ENCODE assay signal across 30 cellular contexts in the genomic region with DNA sequence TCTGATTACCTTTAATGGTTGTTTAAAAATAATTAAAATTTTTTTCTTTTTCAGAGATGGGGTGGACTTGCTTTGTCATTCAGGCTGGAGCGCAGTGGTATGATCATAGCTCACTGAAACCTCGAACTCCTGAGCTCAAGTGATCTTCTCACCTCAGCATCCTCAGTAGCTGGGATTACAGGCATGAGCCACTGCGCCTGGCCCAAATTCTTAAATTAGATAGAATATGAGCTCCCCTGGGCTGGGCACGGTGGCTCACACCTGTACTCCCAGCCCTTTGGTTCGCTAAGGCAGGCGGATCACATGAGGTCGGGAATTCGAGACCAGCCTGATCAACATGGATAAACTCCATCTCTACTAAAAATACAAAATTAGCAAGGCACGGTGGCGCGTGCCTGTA. TPM values are rescaled to one million over a fixed set of nuclear protein-coding genes. Genes with fewer than 3 reads are reported as not detected.
"Had no signal": no experiment of that assay in that cellular context is flagged by ENCODE, and none has a peak within 500 bp of the region (broad histone marks: within the 10 kb centered on the region; RNA-seq: fewer than 3 reads in every experiment).

No MANE protein-coding gene starts in this region.

- H3K4me3 ChIP-seq: ascending aorta, breast epithelium, cardiac muscle cell, coronary artery, dorsolateral prefrontal cortex, esophagus muscularis mucosa, gastrocnemius medialis, heart right ventricle had no signal

- H3K27ac Mint-ChIP-seq: activated CD4-positive, alpha-beta T cell treated with anti-CD3 and anti-CD28 coated beads, Interleukin-2, amount 10 ng/mL, durations not matched to agents 7 days and 5 days; activated naive CD4-positive, alpha-beta T cell treated with anti-CD3 and anti-CD28 coated beads, Interleukin-2, amount 10 ng/mL, durations not matched to agents 7 days and 5 days; activated naive CD8-positive, alpha-beta T cell treated with anti-CD3 and anti-CD28 coated beads, Interleukin-2, amount 10 ng/mL, durations not matched to agents 7 days and 5 days; brain; dendritic cell treated with granulocyte-macrophage colony-stimulating factor and Interleukin-4, amounts not matched to agents 40 ng/mL and 50 ng/mL, for 4 days had no signal

- H3K9me3 ChIP-seq: ascending aorta, breast epithelium, esophagus muscularis mucosa, gastrocnemius medialis, heart right ventricle had no signal

- DNase-seq: activated CD4-positive, alpha-beta T cell treated with anti-CD3 and anti-CD28 coated beads for 4 hours; activated CD4-positive, alpha-beta T cell treated with anti-CD3 and anti-CD28 coated beads, Interleukin-2, amount 10 ng/mL, durations not matched to agents 7 days and 5 days; activated CD4-positive, alpha-beta T cell treated with anti-CD3 and anti-CD28 coated beads, Interleukin-2, amount 50 U/mL, for 48 hours; activated CD4-positive, CD25-positive, alpha-beta regulatory T cell; activated CD4-positive, CD25-positive, alpha-beta regulatory T cell treated with anti-CD3 and anti-CD28 coated beads, Interleukin-2, amount 50 U/mL, for 72 hours; activated CD8-positive, alpha-beta memory T cell treated with anti-CD3 and anti-CD28 coated beads, Interleukin-2, amount 50 U/mL, for 48 hours; activated gamma-delta T cell; activated naive CD4-positive, alpha-beta T cell; activated naive CD4-positive, alpha-beta T cell treated with anti-CD3 and anti-CD28 coated beads, Interleukin-2, amount 10 ng/mL, durations not matched to agents 7 days and 5 days; activated naive CD8-positive, alpha-beta T cell treated with anti-CD3 and anti-CD28 coated beads, Interleukin-2, amount 10 ng/mL, durations not matched to agents 7 days and 5 days; activated T-cell treated with anti-CD3 and anti-CD28 coated beads for 4 hours; activated T-cell treated with anti-CD3 and anti-CD28 coated beads, Interleukin-2, amount 50 U/mL, for 48 hours; central memory CD4-positive, alpha-beta T cell; effector memory CD4-positive, alpha-beta T cell; erythroblast; foreskin keratinocyte; gastrocnemius medialis; glutamatergic neuron; heart right ventricle had no signal

- H3K4me1 Mint-ChIP-seq: activated naive CD8-positive, alpha-beta T cell treated with anti-CD3 and anti-CD28 coated beads, Interleukin-2, amount 10 ng/mL, durations not matched to agents 7 days and 5 days; brain had no signal

- H3K27me3 ChIP-seq: ascending aorta, breast epithelium, cardiac muscle cell, dorsolateral prefrontal cortex, esophagus muscularis mucosa, foreskin keratinocyte, gastrocnemius medialis, heart right ventricle had no signal

- H3K27me3 Mint-ChIP-seq: activated CD4-positive, alpha-beta T cell treated with anti-CD3 and anti-CD28 coated beads, Interleukin-2, amount 10 ng/mL, durations not matched to agents 7 days and 5 days; activated naive CD4-positive, alpha-beta T cell treated with anti-CD3 and anti-CD28 coated beads, Interleukin-2, amount 10 ng/mL, durations not matched to agents 7 days and 5 days; activated naive CD8-positive, alpha-beta T cell treated with anti-CD3 and anti-CD28 coated beads, Interleukin-2, amount 10 ng/mL, durations not matched to agents 7 days and 5 days; dendritic cell treated with granulocyte-macrophage colony-stimulating factor and Interleukin-4, amounts not matched to agents 40 ng/mL and 50 ng/mL, for 4 days had no signal

- ATAC-seq: foreskin keratinocyte, gastrocnemius medialis, heart right ventricle had no signal

- H3K27ac ChIP-seq: ascending aorta, breast epithelium, cardiac muscle cell, coronary artery, dorsolateral prefrontal cortex, esophagus muscularis mucosa, foreskin keratinocyte, gastrocnemius medialis, heart right ventricle had no signal

- H3K4me1 ChIP-seq: ascending aorta, breast epithelium, esophagus muscularis mucosa, foreskin keratinocyte, gastrocnemius medialis had no signal

- H3K9me3 Mint-ChIP-seq: activated CD4-positive, alpha-beta T cell treated with anti-CD3 and anti-CD28 coated beads, Interleukin-2, amount 10 ng/mL, durations not matched to agents 7 days and 5 days; activated naive CD4-positive, alpha-beta T cell treated with anti-CD3 and anti-CD28 coated beads, Interleukin-2, amount 10 ng/mL, durations not matched to agents 7 days and 5 days; activated naive CD4-positive, alpha-beta T cell treated with anti-CD3 and anti-CD28 coated beads, Interleukin-2, amount 50 U/mL, for 72 hours; activated naive CD8-positive, alpha-beta T cell treated with anti-CD3 and anti-CD28 coated beads, Interleukin-2, amount 10 ng/mL, durations not matched to agents 7 days and 5 days; activated T-helper 1 cell treated with anti-CD3 and anti-CD28 coated beads, Interleukin-12 subunit alpha, Interleukin-12 subunit beta, Interleukin-2, Interleukin-4 antibody, amounts not matched to agents 30 ng/mL and 10 ng/mL and 1 ng/mL, durations not matched to agents 14 hours and 24 hours and 36 hours; brain; dendritic cell treated with granulocyte-macrophage colony-stimulating factor and Interleukin-4, amounts not matched to agents 40 ng/mL and 50 ng/mL, for 4 days had no signal

- H3K4me3 Mint-ChIP-seq: activated CD4-positive, alpha-beta T cell treated with anti-CD3 and anti-CD28 coated beads, Interleukin-2, amount 10 ng/mL, durations not matched to agents 7 days and 5 days; activated naive CD4-positive, alpha-beta T cell treated with anti-CD3 and anti-CD28 coated beads, Interleukin-2, amount 10 ng/mL, durations not matched to agents 7 days and 5 days; activated naive CD8-positive, alpha-beta T cell treated with anti-CD3 and anti-CD28 coated beads, Interleukin-2, amount 10 ng/mL, durations not matched to agents 7 days and 5 days; activated T-helper 1 cell treated with anti-CD3 and anti-CD28 coated beads, Interleukin-12 subunit alpha, Interleukin-12 subunit beta, Interleukin-2, Interleukin-4 antibody, amounts not matched to agents 30 ng/mL and 10 ng/mL and 1 ng/mL, durations not matched to agents 14 hours and 24 hours and 36 hours; brain; dendritic cell treated with granulocyte-macrophage colony-stimulating factor and Interleukin-4, amounts not matched to agents 40 ng/mL and 50 ng/mL, for 4 days had no signal

RNA-seq across cellular contexts. Expression of gene ANXA9, which starts 24.4 kb away (rescaled TPM):
- total RNA-seq: activated naive CD4-positive, alpha-beta T cell treated with anti-CD3 and anti-CD28 coated beads, Interleukin-2, amount 50 U/mL, for 72 hours; activated naive CD8-positive, alpha-beta T cell treated with anti-CD3 and anti-CD28 coated beads, Interleukin-2, amount 10 ng/mL, durations not matched to agents 7 days and 5 days; activated T-helper 1 cell treated with anti-CD3 and anti-CD28 coated beads, Interleukin-12 subunit alpha, Interleukin-12 subunit beta, Interleukin-2, Interleukin-4 antibody, amounts not matched to agents 30 ng/mL and 10 ng/mL and 1 ng/mL, durations not matched to agents 14 hours and 24 hours and 36 hours; ascending aorta; gastrocnemius medialis; T-helper 1 cell treated with Interleukin-12 subunit alpha and Interleukin-12 subunit beta and Interleukin-4 antibody, amounts not matched to agents 30 ng/mL and 1 ng/mL, for 36 hours had no signal
